In genomic region chr13:110560606-110561334, GRCh38 we compare ENCODE assay signal across 8 cellular contexts. TPM values are rescaled to one million over a fixed set of nuclear protein-coding genes. Genes with fewer than 3 reads are reported as not detected.
DNase-seq lines count a peak whose midpoint lies in the region; ATAC-seq and TF ChIP-seq lines count a peak whose summit lies in the region.

No MANE protein-coding gene starts in this region.

- H3K4me3 Mint-ChIP-seq in activated naive CD8-positive, alpha-beta T cell treated with anti-CD3 and anti-CD28 coated beads for 36 hours, result peak overlapping the region; percentile 83

- H3K4me1 ChIP-seq in HUES48 (ENCODE audit: control insufficient read depth, insufficient read depth, low read length), result peaks cover 18% of the 10 kb centered on the region
- H3K4me1 ChIP-seq in right cardiac atrium (ENCODE audit: control insufficient read depth, insufficient read depth, low read length), result peaks cover 7% of the 10 kb centered on the region

- H3K36me3 ChIP-seq in HUES48 (ENCODE audit: control insufficient read depth, insufficient read depth, low read length), result no peaks in the 10 kb centered on the region; the same call in 1 of the 2 replicates

- peaks cover 11% of the 10 kb centered on the region for H3K36me3 Mint-ChIP-seq in activated naive CD8-positive, alpha-beta T cell treated with anti-CD3 and anti-CD28 coated beads for 36 hours

- H3K27ac Mint-ChIP-seq in activated naive CD8-positive, alpha-beta T cell treated with anti-CD3 and anti-CD28 coated beads for 36 hours, result peak overlapping the region; percentile 39

- intact Hi-C loops in right cardiac atrium (cut with DNase I) (loop anchor here in 2 of 4 donors (5.0 to 10.0 kb wide), 3 partner anchors 56 to 103 kb away; no protein-coding TSS in a partner anchor), sciatic nerve (cut with DNase I) (loop anchor here (5.0 kb wide), 1 partner anchor 38 kb away; no protein-coding TSS in a partner anchor)

- H3K9me3 ChIP-seq in HUES48 (ENCODE audit: control insufficient read depth, insufficient read depth, low read length) (no peaks in the 10 kb centered on the region), right cardiac atrium (ENCODE audit: control insufficient read depth, low read length) (no peaks in the 10 kb centered on the region)

- H3K9ac ChIP-seq in HUES48 (ENCODE audit: low read depth, low read length), result peak overlapping the region; percentile 41

- 1% methylated on average over 27 of the region's 27 CpGs for WGBS in right cardiac atrium

- peaks cover 3% of the 10 kb centered on the region for H3K27me3 Mint-ChIP-seq in activated naive CD8-positive, alpha-beta T cell treated with anti-CD3 and anti-CD28 coated beads for 36 hours

- peak; percentile 13 for ATAC-seq in GM18873 (IDR thresholded peaks at IDR 0.05; ENCODE audit: low FRiP score, unreplicated experiment)
- ATAC-seq in right cardiac atrium, result peak; percentile 59 to 67
- ATAC-seq in sciatic nerve, result peak; percentile 42

- H3K4me3 ChIP-seq in HUES48 (ENCODE audit: low read depth, low read length) (peak overlapping the region; percentile 76), right cardiac atrium (ENCODE audit: low read length) (peak overlapping the region; percentile 97)

- no peak for TF ChIP-seq CTCF in C4-2B (conservative IDR thresholded peaks at IDR 0.05)

- DNase-seq in activated naive CD8-positive, alpha-beta T cell treated with anti-CD3 and anti-CD28 coated beads for 36 hours, result peak; percentile 24
- DNase-seq in right cardiac atrium (peak in 2 of 3 donors; percentile 39 to 72), sciatic nerve (ENCODE audit: low spot score) (no peak), occipital lobe (lab: John Stamatoyannopoulos, UW) (no peak), cerebellum (ENCODE audit: low spot score) (no peak)

- H3K27ac ChIP-seq in C4-2B, result peak overlapping the region; percentile 94
- H3K27ac ChIP-seq in HUES48 (ENCODE audit: low read depth, low read length), result peak overlapping the region; percentile 60
- peak overlapping the region; percentile 96 for H3K27ac ChIP-seq in right cardiac atrium (ENCODE audit: low read length)

- H3K27me3 ChIP-seq in HUES48 (ENCODE audit: control insufficient read depth, insufficient read depth, low read length) (peaks cover 12% of the 10 kb centered on the region; the same call in 1 of the 2 replicates), right cardiac atrium (ENCODE audit: control insufficient read depth, insufficient read depth) (no peaks in the 10 kb centered on the region)

- no peaks in the 10 kb centered on the region for H3K9me3 Mint-ChIP-seq in activated naive CD8-positive, alpha-beta T cell treated with anti-CD3 and anti-CD28 coated beads for 36 hours

- H3K4me1 Mint-ChIP-seq in activated naive CD8-positive, alpha-beta T cell treated with anti-CD3 and anti-CD28 coated beads for 36 hours, result peaks cover 20% of the 10 kb centered on the region

RNA-seq across cellular contexts. Expression of gene RAB20, which starts 0.8 kb away (rescaled TPM):
- total RNA-seq in activated naive CD8-positive, alpha-beta T cell treated with anti-CD3 and anti-CD28 coated beads for 36 hours, result 10 to 100 TPM; 10.7 to 10.9 TPM
- total RNA-seq in right cardiac atrium, result 10 to 100 TPM; 10.5 to 15.3 (median 12.3) TPM
- polyA plus RNA-seq in right cardiac atrium, result 11.8 TPM
- total RNA-seq in sciatic nerve, result 23.8 TPM
- 2.5 TPM for total RNA-seq in occipital lobe
- total RNA-seq in cerebellum, result 1.9 TPM

RNA-seq across cellular contexts. Expression of gene NAXD, which starts 54.6 kb away (rescaled TPM):
- total RNA-seq in activated naive CD8-positive, alpha-beta T cell treated with anti-CD3 and anti-CD28 coated beads for 36 hours, result 10 to 100 TPM; 20.8 to 21.1 TPM
- total RNA-seq in right cardiac atrium (10 to 100 TPM; 24.4 to 28.6 (median 26.5) TPM), sciatic nerve (38.9 TPM), occipital lobe (27.5 TPM), cerebellum (22.9 TPM)
- 22.6 TPM for polyA plus RNA-seq in right cardiac atrium

Comparison
In these comparisons a context has a peak if more than half of its experiments do, and no peak if none do; other contexts are left out.
1. ATAC-seq: peak in every context shown above with its lines; median percentile 63 in right cardiac atrium; 42 in sciatic nerve; 13 in GM18873.
2. DNase-seq: peak in activated naive CD8-positive, alpha-beta T cell treated with anti-CD3 and anti-CD28 coated beads for 36 hours (single experiment) and right cardiac atrium (2 of 3); none in sciatic nerve (single experiment), occipital lobe (single experiment) and cerebellum (single experiment).
3. Peak in every context shown above with its lines, with median percentiles within 50 percentile points of each other: H3K27ac ChIP-seq.